In genomic region chr22:36026741-36027140, GRCh38 we compare ENCODE assay signal across 8 cellular contexts. TPM values are rescaled to one million over a fixed set of nuclear protein-coding genes. Genes with fewer than 3 reads are reported as not detected.
DNase-seq lines count a peak whose midpoint lies in the region; TF ChIP-seq lines count a peak whose summit lies in the region.

No MANE protein-coding gene starts in this region.

- CTCF ChIA-PET in AG04450 (lab: Charles Lee) = interaction anchor here (0.9 to 4.4 kb wide), 3 partner anchors 11 to 96 kb away, joined by 3 to 57 read pairs (median 7); no protein-coding TSS in a partner anchor

- TF ChIP-seq CTCF in AG04450 (IDR thresholded peaks at IDR 0.05; ENCODE audit: low read depth, low read length) = no peak

- DNase-seq in AG04450 (ENCODE audit: low read depth, low spot score) (no peak), cerebellum (ENCODE audit: low spot score) (peak; percentile 8), putamen (ENCODE audit: low spot score) (no peak), NCI-H2196 treated with DMSO at 0.1 percent for 48 hours (lab: John Stamatoyannopoulos, UW; ENCODE audit: unreplicated experiment) (no peak)
- no peak for DNase-seq in stimulated activated naive CD4-positive, alpha-beta T cell treated with Interleukin-2 at 50 U/mL for 16 hours (lab: John Stamatoyannopoulos, UW)
- DNase-seq in activated CD4-positive, alpha-beta T cell treated with anti-CD3 and anti-CD28 coated beads, Interleukin-2, amount 50 U/mL, for 1 hour = no peak

- H3K9ac ChIP-seq in HUES48 (ENCODE audit: low read depth, low read length) = no peak overlapping the region
- H3K9ac ChIP-seq in muscle layer of colon (ENCODE audit: low read length) = no peak overlapping the region

- no peaks in the 10 kb centered on the region for H3K36me3 ChIP-seq in HUES48 (ENCODE audit: control insufficient read depth, insufficient read depth, low read length)
- no peaks in the 10 kb centered on the region for H3K36me3 ChIP-seq in muscle layer of colon (ENCODE audit: insufficient read depth, low read length)

- H3K4me1 ChIP-seq in HUES48 (ENCODE audit: control insufficient read depth, insufficient read depth, low read length) (peaks cover 25% of the 10 kb centered on the region), muscle layer of colon (ENCODE audit: insufficient read depth, low read length) (peaks cover 35% of the 10 kb centered on the region)

- H3K4me3 ChIP-seq in AG04450 (ENCODE audit: low read depth, low read length) = peak overlapping the region; percentile 91
- peak overlapping the region; percentile 99 for H3K4me3 ChIP-seq in HUES48 (ENCODE audit: low read depth, low read length)
- H3K4me3 ChIP-seq in muscle layer of colon (ENCODE audit: low read depth in 1 of 2, low read length in 2 of 2) = peak overlapping the region; percentile 16 to 95

- POLR2A ChIA-PET in AG04450 (lab: Yijun Ruan, JAX) = interaction anchor here (3.9 kb wide), 1 partner anchor 39 kb away, joined by 30 read pairs; no protein-coding TSS in a partner anchor

- H3K9me3 ChIP-seq in AG04450 (ENCODE audit: control insufficient read depth, insufficient read depth, low read length) (no peaks in the 10 kb centered on the region), HUES48 (ENCODE audit: control insufficient read depth, insufficient read depth, low read length) (no peaks in the 10 kb centered on the region), muscle layer of colon (ENCODE audit: low read length) (no peaks in the 10 kb centered on the region)

- H3K27me3 ChIP-seq in AG04450 (ENCODE audit: control insufficient read depth, insufficient read depth, low read length) (no peaks in the 10 kb centered on the region), HUES48 (ENCODE audit: control insufficient read depth, insufficient read depth, low read length) (no peaks in the 10 kb centered on the region), muscle layer of colon (ENCODE audit: control insufficient read depth in 1 of 2, insufficient read depth in 2 of 2, low read length in 2 of 2) (no peaks in the 10 kb centered on the region)

- H3K27ac ChIP-seq in AG04450 (ENCODE audit: low read depth, low read length) (no peak overlapping the region), HUES48 (ENCODE audit: low read depth, low read length) (peak overlapping the region; percentile 37), muscle layer of colon (ENCODE audit: low read depth, low read length) (peak overlapping the region; percentile 81)

RNA-seq across cellular contexts. Expression of gene RBFOX2, which starts 1.9 kb away (rescaled TPM):
- polyA plus RNA-seq in AG04450 (2011; rRNA removed) = 253 and 288 TPM in 2 replicates
- polyA minus RNA-seq in AG04450 (2011; rRNA and poly(A)+ RNA removed) = 393 and 415 TPM in 2 replicates
- 397 TPM for total RNA-seq in cerebellum
